In the genomic region with DNA sequence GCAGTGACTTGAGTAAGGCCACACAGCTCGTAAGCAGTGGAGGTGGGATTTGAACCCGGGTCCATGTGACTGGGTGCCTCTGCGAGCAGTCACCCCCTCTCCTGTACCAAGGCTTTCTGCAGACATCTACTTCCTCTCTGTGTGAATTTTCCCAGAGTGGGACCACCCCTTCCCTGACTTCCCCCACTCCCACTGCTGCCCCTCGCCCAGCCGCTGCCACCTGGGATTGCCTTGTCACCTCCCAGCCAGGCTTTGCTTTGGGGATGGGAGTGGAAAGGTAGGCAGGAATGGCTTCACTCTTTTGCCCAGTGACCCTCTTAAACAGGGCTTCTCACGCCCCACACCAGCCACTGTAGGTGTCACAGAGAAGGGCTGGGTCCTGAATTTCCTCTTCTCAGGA, we compare ENCODE assay signal across 13 cellular contexts.
DNase-seq lines count a peak whose midpoint lies in the region; TF ChIP-seq lines count a peak whose summit lies in the region.
"Had no signal": no experiment of that assay in that cellular context is flagged by ENCODE, and none has a peak within 500 bp of the region (broad histone marks: within the 10 kb centered on the region; RNA-seq: fewer than 3 reads in every experiment).

No MANE protein-coding gene starts in this region.

- H3K4me1 ChIP-seq in BLaER1 (peaks cover 67% of the 10 kb centered on the region), DOHH2 (ENCODE audit: control insufficient read depth, low read length) (peaks cover 68% of the 10 kb centered on the region), neuronal stem cell (ENCODE audit: control insufficient read depth in 2 of 2, insufficient read depth in 1 of 2, low read depth in 1 of 2, low read length in 2 of 2) (peaks cover 4 to 6% of the 10 kb centered on the region in 2 donors)

- H3K4me2 ChIP-seq in BLaER1 (peak overlapping the region; percentile 89), DOHH2 (ENCODE audit: low read length) (peak overlapping the region; percentile 97), neuronal stem cell (ENCODE audit: insufficient read depth, low read length, poor library complexity, severe bottlenecking) (no peak overlapping the region)

- H3K18ac ChIP-seq in neuronal stem cell (ENCODE audit: low read length), result no peak overlapping the region

- H4K20me1 ChIP-seq in BLaER1 (no peaks in the 10 kb centered on the region), DOHH2 (ENCODE audit: control insufficient read depth, insufficient read depth, low read depth, low read length) (no peaks in the 10 kb centered on the region)

- H2BK15ac ChIP-seq in neuronal stem cell (ENCODE audit: low read length), result peak overlapping the region; percentile 45

- peaks cover 21% of the 10 kb centered on the region for H3K79me2 ChIP-seq in DOHH2 (ENCODE audit: control insufficient read depth, low read length)

- no peaks in the 10 kb centered on the region for H3K27me3 ChIP-seq in BLaER1
- no peaks in the 10 kb centered on the region for H3K27me3 ChIP-seq in DOHH2 (ENCODE audit: control insufficient read depth, low read length)
- H3K27me3 ChIP-seq in neuronal stem cell (ENCODE audit: control insufficient read depth in 3 of 3, insufficient read depth in 3 of 3, low read depth in 1 of 3, low read length in 3 of 3), result peaks cover 0 to 29% (median 0%) of the 10 kb centered on the region in 3 experiments

- H3K9ac ChIP-seq in BLaER1 (peak overlapping the region; percentile 75; the same call in 1 of the 2 replicates), neuronal stem cell (ENCODE audit: low read depth, low read length, poor library complexity) (no peak overlapping the region)

- H3K9me3 ChIP-seq in BLaER1, result peaks cover 12% of the 10 kb centered on the region
- H3K9me3 ChIP-seq in DOHH2 (ENCODE audit: control insufficient read depth, insufficient read depth, low read length), result peaks cover 9% of the 10 kb centered on the region; the same call in 1 of the 2 replicates
- H3K9me3 ChIP-seq in neuronal stem cell (replicated peaks in 1 of 2; ENCODE audit: control insufficient read depth in 2 of 2, insufficient read depth in 1 of 2, low read depth in 1 of 2, low read length in 2 of 2), result peaks cover 0 to 5% of the 10 kb centered on the region in 2 donors

- H3K4me3 ChIP-seq in BLaER1 (no peak overlapping the region), DOHH2 (ENCODE audit: low read length) (peak overlapping the region; percentile 85), neuronal stem cell (ENCODE audit: low read length in 2 of 2) (no peak overlapping the region)

- WGBS in neuronal stem cell (ENCODE audit: extremely low coverage in 2 of 2, insufficient read length in 2 of 2, insufficient replicate concordance in 1 of 2), 2 donors, result no CpG with 5 or more reads among the region's 6 CpGs

- H4K91ac ChIP-seq in neuronal stem cell (ENCODE audit: low read depth, low read length, poor library complexity), result no peak overlapping the region

- H2BK120ac ChIP-seq in neuronal stem cell (ENCODE audit: low read depth, low read length), result no peak overlapping the region

- H3K14ac ChIP-seq in neuronal stem cell (ENCODE audit: low read length), result no peak overlapping the region

- TF ChIP-seq CTCF in DOHH2 (IDR thresholded peaks at IDR 0.05; ENCODE audit: low read depth, low read length, poor library complexity, severe bottlenecking), result no peak

- H3K23ac ChIP-seq in neuronal stem cell (ENCODE audit: low read depth, low read length, poor library complexity), result no peak overlapping the region

- no peak for DNase-seq in neuronal stem cell (ENCODE audit: low spot score)
- DNase-seq in amygdala (lab: John Stamatoyannopoulos, UW), result no peak
- DNase-seq in HCEC 1CT, result no peak
- DNase-seq in effector CD4-positive, alpha-beta T cell, result no peak
- DNase-seq: CD4-positive, alpha-beta T cell; DMS153; DMS79; GF-D8; GOT3 had no signal

- peaks cover 26% of the 10 kb centered on the region for H3F3A ChIP-seq in DOHH2 (ENCODE audit: control insufficient read depth, insufficient read depth)

- H3K9me2 ChIP-seq in DOHH2 (replicated peaks; ENCODE audit: control insufficient read depth, low read length), result no peaks in the 10 kb centered on the region

- H2BK12ac ChIP-seq in neuronal stem cell (ENCODE audit: low read length), result no peak overlapping the region

- H2AFZ ChIP-seq in neuronal stem cell (ENCODE audit: low read length), result no peak overlapping the region

- H2BK5ac ChIP-seq in neuronal stem cell (ENCODE audit: low read length), result no peak overlapping the region

- peak overlapping the region; percentile 64 for H2AK5ac ChIP-seq in neuronal stem cell (ENCODE audit: low read depth, low read length)

- H3K36me3 ChIP-seq in BLaER1 (0 out of 2 replicates have a peak, but pooled peaks cover 5% of the 10 kb centered on the region), DOHH2 (ENCODE audit: control insufficient read depth, low read length) (peaks cover 3% of the 10 kb centered on the region; the same call in 1 of the 2 replicates), neuronal stem cell (replicated peaks in 1 of 2; ENCODE audit: control insufficient read depth in 2 of 2, insufficient read depth in 2 of 2, low read length in 2 of 2) (no peaks in the 10 kb centered on the region)

- no peak overlapping the region for H4K8ac ChIP-seq in neuronal stem cell (ENCODE audit: low read depth, low read length)

- peak overlapping the region; percentile 88 for H3K27ac ChIP-seq in BLaER1
- peak overlapping the region; percentile 97 for H3K27ac ChIP-seq in DOHH2 (ENCODE audit: low read depth, low read length)
- peak overlapping the region; percentile 81 for H3K27ac ChIP-seq in angular gyrus (ENCODE audit: low read depth, low read length)
- no peak overlapping the region for H3K27ac ChIP-seq in neuronal stem cell (replicated peaks; ENCODE audit: low read length)
- H3K27ac ChIP-seq: C4-2B had no signal

- no peaks in the 10 kb centered on the region for H3K79me1 ChIP-seq in neuronal stem cell (ENCODE audit: low read depth, low read length)

- no peak overlapping the region for H3K4ac ChIP-seq in neuronal stem cell (ENCODE audit: low read length)
